Comparison of ENCODE assay signal across 8 cellular contexts in the genomic region with DNA sequence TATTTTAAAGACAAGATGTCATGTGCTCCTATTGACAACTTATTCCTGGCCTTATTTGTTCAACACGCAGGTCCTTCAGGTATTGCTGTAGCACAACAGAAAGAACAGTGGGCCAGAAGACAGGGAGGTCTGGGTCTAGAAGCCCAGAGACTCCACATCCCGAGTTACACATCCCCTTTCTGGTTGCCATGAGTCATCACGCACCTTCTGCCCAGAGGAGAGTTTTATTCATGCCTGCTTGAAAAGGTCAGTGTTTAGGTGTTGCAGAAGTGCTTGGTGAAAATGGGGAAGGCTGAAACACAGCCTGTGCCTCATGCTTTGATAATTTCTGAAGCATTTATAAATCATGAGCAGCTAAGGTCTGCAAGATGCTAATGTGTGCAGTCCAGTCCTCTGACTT.
A peak's percentile ranks its signal among the peaks of the same experiment; 100 is the strongest.
DNase-seq lines count a peak whose midpoint lies in the region; ATAC-seq, FAIRE-seq and TF ChIP-seq lines count a peak whose summit lies in the region.

No MANE protein-coding gene starts in this region.

- DNase-seq in GM12865 (ENCODE audit: low read depth) = peak; percentile 90
- DNase-seq in bronchial epithelial cell (ENCODE audit: low read depth) = peak; percentile 52
- DNase-seq in UCSD-AML1 (lab: John Stamatoyannopoulos, UW; ENCODE audit: unreplicated experiment) = no peak
- no peak for DNase-seq in SHP77 (lab: John Stamatoyannopoulos, UW)
- DNase-seq in NCI-H345 treated with DMSO at 0.1 percent for 48 hours (lab: John Stamatoyannopoulos, UW; ENCODE audit: unreplicated experiment) = no peak
- DNase-seq in retina = no peak

- ATAC-seq in GM21367 (IDR thresholded peaks at IDR 0.05; ENCODE audit: unreplicated experiment) (peak; percentile 77), HG03457 (IDR thresholded peaks at IDR 0.05; ENCODE audit: unreplicated experiment) (peak; percentile 94)

- peak; percentile 23 for FAIRE-seq in bronchial epithelial cell (lab: Jason Lieb, UNC)

- no peak for TF ChIP-seq CTCF in GM12865 (IDR thresholded peaks at IDR 0.05; ENCODE audit: insufficient read depth, low read depth, low read length, missing control alignments)
- no peak for TF ChIP-seq CTCF in bronchial epithelial cell (IDR thresholded peaks at IDR 0.05; ENCODE audit: insufficient read depth, low read length, severe bottlenecking)

- H3K4me3 ChIP-seq in GM12865 (ENCODE audit: low read depth, low read length) (peak overlapping the region; percentile 70), bronchial epithelial cell (ENCODE audit: low read depth, low read length) (no peak overlapping the region)

- H3K36me3 ChIP-seq in bronchial epithelial cell (ENCODE audit: control insufficient read depth, insufficient read depth, low read length) = no peaks in the 10 kb centered on the region

- no peaks in the 10 kb centered on the region for H3K27me3 ChIP-seq in bronchial epithelial cell (ENCODE audit: control insufficient read depth, insufficient read depth, low read length)

Comparison
In these comparisons a context has a peak if more than half of its experiments do, and no peak if none do; other contexts are left out.
1. DNase-seq: peak in GM12865 (single experiment) and bronchial epithelial cell (single experiment); none in UCSD-AML1 (single experiment), SHP77 (0 of 2), NCI-H345 treated with DMSO at 0.1 percent for 48 hours (single experiment) and retina (single experiment).